In genomic region chr11:129346916-129347315, GRCh38 we compare ENCODE assay signal across 33 cellular contexts. TPM values are rescaled to one million over a fixed set of nuclear protein-coding genes. Genes with fewer than 3 reads are reported as not detected.
A peak's percentile ranks its signal among the peaks of the same experiment; 100 is the strongest.
DNase-seq lines count a peak whose midpoint lies in the region; ATAC-seq lines count a peak whose summit lies in the region.
"Had no signal": no experiment of that assay in that cellular context is flagged by ENCODE, and none has a peak within 500 bp of the region (broad histone marks: within the 10 kb centered on the region; RNA-seq: fewer than 3 reads in every experiment).

No MANE protein-coding gene starts in this region.

- no peaks in the 10 kb centered on the region for H3K27me3 Mint-ChIP-seq in activated naive CD4-positive, alpha-beta T cell treated with anti-CD3 and anti-CD28 coated beads, Interleukin-2, amount 10 ng/mL, durations not matched to agents 7 days and 5 days
- peaks cover 0 to 2% of the 10 kb centered on the region in 2 donors for H3K27me3 Mint-ChIP-seq in CD8-positive, alpha-beta memory T cell

- no peak overlapping the region for H3K4ac ChIP-seq in mesenchymal stem cell (ENCODE audit: low read depth in 1 of 2, low read length in 2 of 2)

- H3K4me3 ChIP-seq in mesenchymal stem cell (ENCODE audit: insufficient read depth in 1 of 2, low read depth in 1 of 2, low read length in 2 of 2) = no peak overlapping the region
- no peak overlapping the region for H3K4me3 ChIP-seq in CD8-positive, alpha-beta memory T cell (ENCODE audit: low read length)
- H3K4me3 ChIP-seq: PC-9 had no signal

- peaks cover 0 to 14% of the 10 kb centered on the region in 2 experiments for H3K27me3 ChIP-seq in mesenchymal stem cell (ENCODE audit: control insufficient read depth in 1 of 2, insufficient read depth in 1 of 2, low read length in 2 of 2)
- H3K27me3 ChIP-seq in CD8-positive, alpha-beta memory T cell (ENCODE audit: insufficient read depth, low read length, poor library complexity, severe bottlenecking) = no peaks in the 10 kb centered on the region
- H3K27me3 ChIP-seq: BE2C had no signal

- no peaks in the 10 kb centered on the region for H3K9me3 ChIP-seq in mesenchymal stem cell (ENCODE audit: control insufficient read depth, low read length)
- no peaks in the 10 kb centered on the region for H3K9me3 ChIP-seq in CD8-positive, alpha-beta memory T cell (ENCODE audit: low read length)
- H3K9me3 ChIP-seq: BE2C had no signal

- no peak overlapping the region for H2BK120ac ChIP-seq in mesenchymal stem cell (ENCODE audit: low read depth, low read length)

- H3K4me1 Mint-ChIP-seq in activated naive CD4-positive, alpha-beta T cell treated with anti-CD3 and anti-CD28 coated beads, Interleukin-2, amount 10 ng/mL, durations not matched to agents 7 days and 5 days = peaks cover 7% of the 10 kb centered on the region
- H3K4me1 Mint-ChIP-seq in CD8-positive, alpha-beta memory T cell = peaks cover 0 to 4% (median 0%) of the 10 kb centered on the region in 3 donors
- H3K4me1 Mint-ChIP-seq: CD14-positive monocyte had no signal

- no peak overlapping the region for H4K8ac ChIP-seq in mesenchymal stem cell (ENCODE audit: low read length)

- ATAC-seq in activated naive CD4-positive, alpha-beta T cell treated with anti-CD3 and anti-CD28 coated beads, Interleukin-2, amount 50 U/mL, for 72 hours = peak; percentile 53 to 54
- ATAC-seq in HG03095 (IDR thresholded peaks at IDR 0.05; ENCODE audit: unreplicated experiment) = no peak
- ATAC-seq: HepG2 had no signal

- no peak overlapping the region for H2BK5ac ChIP-seq in mesenchymal stem cell (ENCODE audit: low read depth, low read length, poor library complexity, severe bottlenecking)

- CTCF ChIA-PET in activated naive CD4-positive, alpha-beta T cell treated with anti-CD3 and anti-CD28 coated beads, Interleukin-2, amount 10 ng/mL, durations not matched to agents 7 days and 5 days (lab: Charles Lee) = no interaction called here
- CTCF ChIA-PET in CD8-positive, alpha-beta memory T cell (lab: Charles Lee) = interaction anchor here (1.0 kb wide), 1 partner anchor 15 kb away, joined by 4 read pairs; no protein-coding TSS in a partner anchor

- no peak overlapping the region for H3K23ac ChIP-seq in mesenchymal stem cell (ENCODE audit: low read length in 2 of 2)

- no CpG with 5 or more reads among the region's 2 CpGs for WGBS in mesenchymal stem cell

- no peaks in the 10 kb centered on the region for H3K36me3 ChIP-seq in mesenchymal stem cell (ENCODE audit: control insufficient read depth in 1 of 2, insufficient read depth in 2 of 2, low read depth in 1 of 2, low read length in 2 of 2)
- H3K36me3 ChIP-seq in CD8-positive, alpha-beta memory T cell (ENCODE audit: insufficient read depth, low read length) = no peaks in the 10 kb centered on the region
- H3K36me3 ChIP-seq: BE2C had no signal

- no peak overlapping the region for H3K18ac ChIP-seq in mesenchymal stem cell (ENCODE audit: low read depth in 1 of 2, low read length in 2 of 2)

- POLR2A ChIA-PET in CD8-positive, alpha-beta memory T cell (lab: Charles Lee) = no interaction called here

- DNase-seq in activated naive CD4-positive, alpha-beta T cell treated with anti-CD3 and anti-CD28 coated beads, Interleukin-2, amount 50 U/mL, for 72 hours (ENCODE audit: low spot score in 2 of 2) = no peak
- DNase-seq in activated naive CD4-positive, alpha-beta T cell treated with anti-CD3 and anti-CD28 coated beads, Interleukin-2, amount 10 ng/mL, durations not matched to agents 7 days and 5 days = no peak
- DNase-seq in LHCN-M2 (ENCODE audit: low read depth) (peak; percentile 13), amniotic epithelial cell (ENCODE audit: low read depth) (peak; percentile 12), mesenchymal stem cell (peak; percentile 10), UCSD-AML1 (lab: John Stamatoyannopoulos, UW; ENCODE audit: unreplicated experiment) (no peak)
- DNase-seq in CD8-positive, alpha-beta memory T cell = no peak
- DNase-seq: 8988T; ACHN; BE2C; Calu3; DMS153; GDM1; HCEC 1CT; Karpas-422; MV-4-11; NCI-H1105; NCI-H146; NCI-H2029; NCI-H446 treated with DMSO at 0.1 percent for 48 hours; NCI-H526; NCI-H82; NK-92 treated with Interleukin-12 subunit alpha and Interleukin-12 subunit beta, amount 100 ng/mL, for 24 hours; PC-9; Right ventricle myocardium superior; RPMI8226 had no signal

- no peak overlapping the region for H3K4me3 Mint-ChIP-seq in activated naive CD4-positive, alpha-beta T cell treated with anti-CD3 and anti-CD28 coated beads, Interleukin-2, amount 10 ng/mL, durations not matched to agents 7 days and 5 days
- no peak overlapping the region for H3K4me3 Mint-ChIP-seq in CD8-positive, alpha-beta memory T cell
- H3K4me3 Mint-ChIP-seq: CD14-positive monocyte had no signal

- no peak overlapping the region for H2AK5ac ChIP-seq in mesenchymal stem cell (ENCODE audit: low read length, severe bottlenecking)

- H4K91ac ChIP-seq in mesenchymal stem cell (ENCODE audit: low read length) = no peak overlapping the region

- no peaks in the 10 kb centered on the region for H3K4me1 ChIP-seq in mesenchymal stem cell (ENCODE audit: control insufficient read depth, insufficient read depth, low read depth, low read length)
- H3K4me1 ChIP-seq in CD8-positive, alpha-beta memory T cell (ENCODE audit: insufficient read depth, low read length) = no peaks in the 10 kb centered on the region
- H3K4me1 ChIP-seq: BE2C had no signal

- no peak overlapping the region for H2BK12ac ChIP-seq in mesenchymal stem cell (ENCODE audit: low read length in 2 of 2)

- no peak overlapping the region for H3K14ac ChIP-seq in mesenchymal stem cell (ENCODE audit: low read length in 2 of 2)

- H3K36me3 Mint-ChIP-seq in activated naive CD4-positive, alpha-beta T cell treated with anti-CD3 and anti-CD28 coated beads, Interleukin-2, amount 50 U/mL, for 72 hours = no peaks in the 10 kb centered on the region
- H3K36me3 Mint-ChIP-seq in activated naive CD4-positive, alpha-beta T cell treated with anti-CD3 and anti-CD28 coated beads, Interleukin-2, amount 10 ng/mL, durations not matched to agents 7 days and 5 days = no peaks in the 10 kb centered on the region
- no peaks in the 10 kb centered on the region for H3K36me3 Mint-ChIP-seq in CD8-positive, alpha-beta memory T cell
- H3K36me3 Mint-ChIP-seq: CD14-positive monocyte had no signal

- H2AFZ ChIP-seq in mesenchymal stem cell (ENCODE audit: low read depth, low read length) = no peak overlapping the region
- H2AFZ ChIP-seq: PC-9 had no signal

- no peak overlapping the region for H3K27ac Mint-ChIP-seq in activated naive CD4-positive, alpha-beta T cell treated with anti-CD3 and anti-CD28 coated beads, Interleukin-2, amount 50 U/mL, for 72 hours
- no peak overlapping the region for H3K27ac Mint-ChIP-seq in activated naive CD4-positive, alpha-beta T cell treated with anti-CD3 and anti-CD28 coated beads, Interleukin-2, amount 10 ng/mL, durations not matched to agents 7 days and 5 days
- H3K27ac Mint-ChIP-seq in CD8-positive, alpha-beta memory T cell = no peak overlapping the region
- H3K27ac Mint-ChIP-seq: CD14-positive monocyte had no signal

- no peak overlapping the region for H3K27ac ChIP-seq in mesenchymal stem cell (ENCODE audit: low read length, poor library complexity, severe bottlenecking)
- H3K27ac ChIP-seq in CD8-positive, alpha-beta memory T cell (ENCODE audit: low read depth, low read length) = no peak overlapping the region
- H3K27ac ChIP-seq: HL-60, PC-9 had no signal

- no peak overlapping the region for H2BK15ac ChIP-seq in mesenchymal stem cell (ENCODE audit: low read depth, poor library complexity, severe bottlenecking)

- no peak overlapping the region for H3K4me2 ChIP-seq in mesenchymal stem cell (ENCODE audit: low read length, poor library complexity, severe bottlenecking)
- H3K4me2 ChIP-seq: PC-9 had no signal

- no peak overlapping the region for H3K9ac ChIP-seq in mesenchymal stem cell (ENCODE audit: low read length)

- H3K9me3 Mint-ChIP-seq in activated naive CD4-positive, alpha-beta T cell treated with anti-CD3 and anti-CD28 coated beads, Interleukin-2, amount 50 U/mL, for 72 hours = peaks cover 4 to 5% of the 10 kb centered on the region in 2 donors
- no peaks in the 10 kb centered on the region for H3K9me3 Mint-ChIP-seq in activated naive CD4-positive, alpha-beta T cell treated with anti-CD3 and anti-CD28 coated beads, Interleukin-2, amount 10 ng/mL, durations not matched to agents 7 days and 5 days
- H3K9me3 Mint-ChIP-seq in CD8-positive, alpha-beta memory T cell = peaks cover 0 to 11% (median 3%) of the 10 kb centered on the region in 5 donors

- H3K79me1 ChIP-seq in mesenchymal stem cell (replicated peaks; ENCODE audit: low read length, poor library complexity, severe bottlenecking) = no peaks in the 10 kb centered on the region

RNA-seq across cellular contexts. Expression of gene BARX2, which starts 28.7 kb away (rescaled TPM):
- total RNA-seq in activated naive CD4-positive, alpha-beta T cell treated with anti-CD3 and anti-CD28 coated beads, Interleukin-2, amount 50 U/mL, for 72 hours = 1 to 10 TPM in 1 of 2 donors, under 1 TPM in 1; 0.16 to 6.1 TPM
- total RNA-seq in LHCN-M2 (2014; rRNA removed) = not detected in 2 replicates
- polyA plus RNA-seq in LHCN-M2 (2012) = not detected
- polyA plus RNA-seq in mesenchymal stem cell (2013, experiment 1 of 2) = not detected
- not detected for polyA plus RNA-seq in mesenchymal stem cell (2013, experiment 2 of 2)
- not detected for total RNA-seq in CD8-positive, alpha-beta memory T cell
- polyA plus RNA-seq in CD8-positive, alpha-beta memory T cell = not detected
- total RNA-seq: H1, HepG2, MCF 10A, Right ventricle myocardium superior, SK-MEL-5 had no signal
- polyA plus RNA-seq: CD14-positive monocyte, H1, HepG2 had no signal

Comparison
In these comparisons a context has a peak if more than half of its experiments do, and no peak if none do; other contexts are left out.
1. DNase-seq: peak in LHCN-M2 (single experiment), amniotic epithelial cell (single experiment) and mesenchymal stem cell (single experiment); none in activated naive CD4-positive, alpha-beta T cell treated with anti-CD3 and anti-CD28 coated beads, Interleukin-2, amount 50 U/mL, for 72 hours (0 of 2), activated naive CD4-positive, alpha-beta T cell treated with anti-CD3 and anti-CD28 coated beads, Interleukin-2, amount 10 ng/mL, durations not matched to agents 7 days and 5 days (single experiment), CD8-positive, alpha-beta memory T cell (0 of 5) and UCSD-AML1 (single experiment).